ENCODE assay signal across 22 cellular contexts in genomic region chrX:137575596-137576255, GRCh38. TPM values are rescaled to one million over a fixed set of nuclear protein-coding genes. Genes with fewer than 3 reads are reported as not detected.
DNase-seq lines count a peak whose midpoint lies in the region; ATAC-seq, FAIRE-seq and TF ChIP-seq lines count a peak whose summit lies in the region.
"Had no signal": no experiment of that assay in that cellular context is flagged by ENCODE, and none has a peak within 500 bp of the region (broad histone marks: within the 10 kb centered on the region; RNA-seq: fewer than 3 reads in every experiment).

No MANE protein-coding gene starts in this region.

- H3K27me3 Mint-ChIP-seq in nephron progenitor cell (ENCODE audit: low read depth, poor library complexity) = no peaks in the 10 kb centered on the region

- H3K36me3 ChIP-seq in HUES48 (ENCODE audit: control insufficient read depth, insufficient read depth, low read length) (peaks cover 26% of the 10 kb centered on the region), H1 (ENCODE audit: control insufficient read depth in 2 of 4, insufficient read depth in 4 of 4, low read length in 3 of 4) (peaks cover 0 to 27% (median 1%) of the 10 kb centered on the region in 4 experiments; a peak in 4 of 8 replicates)

- H4K20me1 ChIP-seq in H1 (replicated peaks in 1 of 2; ENCODE audit: control insufficient read depth in 1 of 2, insufficient read depth in 2 of 2, low read length in 2 of 2) = no peaks in the 10 kb centered on the region

- peak overlapping the region; percentile 92 for H2BK5ac ChIP-seq in H1 (ENCODE audit: low read depth, low read length)

- no peak overlapping the region for H3K23ac ChIP-seq in H1 (ENCODE audit: insufficient read length)

- CTCF ChIA-PET in H1 (lab: Charles Lee; ENCODE audit: partially characterized antibody) = interaction anchor here (0.7 to 3.2 kb wide), 7 partner anchors 14 to 450 kb away, joined by 3 to 8 read pairs (median 3); no protein-coding TSS in a partner anchor

- H3K9me3 Mint-ChIP-seq in nephron progenitor cell = peaks cover 13% of the 10 kb centered on the region
- H3K9me3 Mint-ChIP-seq: HFFc6 had no signal

- H3K4me3 Mint-ChIP-seq in nephron progenitor cell = peak overlapping the region; percentile 83
- H3K4me3 Mint-ChIP-seq: HFFc6 had no signal

- no peak for ATAC-seq in HG02970 (IDR thresholded peaks at IDR 0.05; ENCODE audit: low FRiP score, unreplicated experiment)
- no peak for ATAC-seq in HG03280 (IDR thresholded peaks at IDR 0.05; ENCODE audit: unreplicated experiment)

- H4K8ac ChIP-seq in H1 (ENCODE audit: extremely low read depth, insufficient read depth, low read length) = no peak overlapping the region

- H2AK5ac ChIP-seq in H1 (ENCODE audit: low read depth, low read length) = no peak overlapping the region

- H3K4ac ChIP-seq in H1 (replicated peaks; ENCODE audit: insufficient read length, low read depth, low read length) = peak overlapping the region; percentile 78

- no peak overlapping the region for H3K27ac Mint-ChIP-seq in nephron progenitor cell
- H3K27ac Mint-ChIP-seq: CD14-positive monocyte, HFFc6 had no signal

- H3K9ac ChIP-seq in HUES48 (ENCODE audit: low read depth, low read length) (peak overlapping the region; percentile 82), H1 (replicated peaks in 1 of 4; ENCODE audit: extremely low read depth in 1 of 4, low read depth in 3 of 4, low read length in 3 of 4) (no peak overlapping the region; a peak in 1 of 7 replicates)
- H3K9ac ChIP-seq: GM23248 had no signal

- 0% methylated on average over 11 of the region's 13 CpGs; no CpG with 5 or more reads in 1 of the 2 experiments for WGBS in H1 (ENCODE audit: extremely low coverage in 1 of 2, insufficient coverage in 1 of 2, insufficient read length in 1 of 2, insufficient replicate concordance in 2 of 2, low coverage in 1 of 2, low lambda C conversion rate in 2 of 2, missing lambda C conversion rate in 1 of 2), 2 experiments

- TF ChIP-seq EP300 in H1 (IDR thresholded peaks at IDR 0.05; ENCODE audit: borderline replicate concordance in 1 of 2, low read depth in 2 of 2, low read length in 2 of 2) = no peak

- DNase-seq in H1 (ENCODE audit: low read depth in 1 of 2, low spot score in 2 of 2) (peak in 1 of 2 experiments; percentile 49), nephron progenitor cell (no peak), T-helper 9 cell (no peak), COLO829 (ENCODE audit: low spot score) (no peak)
- DNase-seq: DMS79 treated with DMSO at 0.1 percent for 48 hours, GDM1, GM23248, HFFc6, MM.1S, NCI-H1092, NCI-H2081, NCI-H2171 treated with DMSO at 0.1 percent for 48 hours, NCI-H446 treated with DMSO at 0.1 percent for 48 hours, Right ventricle myocardium superior had no signal

- H3K14ac ChIP-seq in H1 (ENCODE audit: insufficient read length) = no peak overlapping the region

- peak overlapping the region; percentile 26; the same call in 1 of the 2 replicates for H3K18ac ChIP-seq in H1 (ENCODE audit: extremely low read depth, low read length)

- no peak overlapping the region for H2BK20ac ChIP-seq in H1 (ENCODE audit: low read length)

- TF ChIP-seq RAD21 in H1 (IDR thresholded peaks at IDR 0.05 in 1 of 2, conservative IDR thresholded peaks at IDR 0.05 in 1 of 2; ENCODE audit: low read depth in 2 of 2, low read length in 2 of 2) = no peak

- H2AFZ ChIP-seq in H1 (ENCODE audit: low read length) = no peak overlapping the region
- H2AFZ ChIP-seq: GM23248 had no signal

- POLR2A ChIA-PET in H1 (lab: Charles Lee; ENCODE audit: partially characterized antibody) = interaction anchor here (0.9 to 4.4 kb wide), 10 partner anchors 9 to 271 kb away, joined by 3 to 25 read pairs (median 7); partner anchors contain the start of gene ZIC3

- H3K4me1 ChIP-seq in HUES48 (ENCODE audit: control insufficient read depth, insufficient read depth, low read length) (peaks cover 72% of the 10 kb centered on the region), H1 (replicated peaks in 1 of 4; ENCODE audit: control insufficient read depth in 3 of 4, insufficient read depth in 4 of 4, low read length in 3 of 4) (peaks cover 1 to 24% (median 5%) of the 10 kb centered on the region in 4 experiments; a peak in 6 of 7 replicates)

- peak overlapping the region; percentile 64 to 99 for H3K4me2 ChIP-seq in H1 (ENCODE audit: insufficient read depth in 1 of 2, low read depth in 2 of 2, low read length in 2 of 2)

- TF ChIP-seq CTCF in H1 (IDR thresholded peaks at IDR 0.05; ENCODE audit: control extremely low read depth in 1 of 3, insufficient read depth in 1 of 3, low read depth in 1 of 3, low read length in 3 of 3) (no peak), nephron progenitor cell (IDR thresholded peaks at IDR 0.05) (no peak)

- no peaks in the 10 kb centered on the region for H3K36me3 Mint-ChIP-seq in nephron progenitor cell (ENCODE audit: low read depth)
- H3K36me3 Mint-ChIP-seq: CD14-positive monocyte had no signal

- FAIRE-seq in H1 (lab: Jason Lieb, UNC) = peak; percentile 91
- FAIRE-seq: HTR-8/SVneo, RCC 7860 had no signal

- H3K9me3 ChIP-seq in HUES48 (ENCODE audit: control insufficient read depth, insufficient read depth, low read length) (no peaks in the 10 kb centered on the region), H1 (ENCODE audit: insufficient read depth in 2 of 2, low read depth in 1 of 2, low read length in 1 of 2) (no peaks in the 10 kb centered on the region)

- no peak overlapping the region; the same call in 1 of the 2 replicates for H2BK12ac ChIP-seq in H1 (ENCODE audit: low read depth, low read length)

- peak overlapping the region; percentile 63 for H4K5ac ChIP-seq in H1 (ENCODE audit: insufficient read length, low read depth, low read length)

- H3K27me3 ChIP-seq in HUES48 (ENCODE audit: control insufficient read depth, insufficient read depth, low read length) (no peaks in the 10 kb centered on the region), H1 (replicated peaks in 1 of 4; ENCODE audit: control insufficient read depth in 3 of 4, extremely low read depth in 1 of 4, insufficient read depth in 3 of 4, low read length in 3 of 4) (no peaks in the 10 kb centered on the region)

- H3K79me2 ChIP-seq in H1 (ENCODE audit: control insufficient read depth in 1 of 2, insufficient read depth in 2 of 2, low read length in 2 of 2) = peaks cover 0 to 20% of the 10 kb centered on the region in 2 experiments; a peak in 2 of 4 replicates

- H2BK120ac ChIP-seq in H1 (replicated peaks; ENCODE audit: low read depth, low read length) = peak overlapping the region; percentile 98

- H3K4me1 Mint-ChIP-seq in nephron progenitor cell = peaks cover 65% of the 10 kb centered on the region
- H3K4me1 Mint-ChIP-seq: CD14-positive monocyte had no signal

- TF ChIP-seq POLR2A in H1 (IDR thresholded peaks at IDR 0.05; ENCODE audit: control extremely low read depth in 1 of 2, low read depth in 2 of 2, low read length in 2 of 2) = no peak

- no peak overlapping the region for H3K56ac ChIP-seq in H1 (replicated peaks; ENCODE audit: insufficient read length, low read depth, low read length)

- no peaks in the 10 kb centered on the region for H3K79me1 ChIP-seq in H1 (ENCODE audit: low read depth, low read length)

- no peaks in the 10 kb centered on the region for H3K23me2 ChIP-seq in H1 (ENCODE audit: low read depth, low read length)

- H3K27ac ChIP-seq in HUES48 (ENCODE audit: low read depth, low read length) = peak overlapping the region; percentile 96
- peak overlapping the region; percentile 79; the same call in 1 of the 2 replicates for H3K27ac ChIP-seq in H1 (ENCODE audit: low read depth, low read length)
- H3K27ac ChIP-seq: GM23248, SK-N-MC had no signal

- no peak overlapping the region for H2BK15ac ChIP-seq in H1 (ENCODE audit: low read length)

- H4K91ac ChIP-seq in H1 (replicated peaks; ENCODE audit: insufficient read length, low read length) = no peak overlapping the region

- H3K4me3 ChIP-seq in HUES48 (ENCODE audit: low read depth, low read length) (peak overlapping the region; percentile 58), H1 (ENCODE audit: extremely low read depth in 1 of 4, insufficient read depth in 2 of 4, low read depth in 3 of 4, low read length in 4 of 4) (peak overlapping the region; percentile 0 to 93 (median 28); a peak in 5 of 8 replicates)
- H3K4me3 ChIP-seq: GM23248, SK-N-MC had no signal

TF ChIP-seq in H1, 55 proteins besides CTCF, POLR2A, EP300 and RAD21 (continues in another document):
- TF ChIP-seq SP4 (IDR thresholded peaks at IDR 0.05; ENCODE audit: low read length) (no peak), TAF7 (optimal IDR thresholded peaks at IDR 0.05; ENCODE audit: borderline replicate concordance, low read depth, low read length) (no peak), RNF2 (IDR thresholded peaks at IDR 0.05; ENCODE audit: borderline replicate concordance, low read depth, low read length, missing control alignments, poor library complexity, severe bottlenecking) (no peak), E2F6 (IDR thresholded peaks at IDR 0.05) (no peak), HDAC2 (IDR thresholded peaks at IDR 0.05; ENCODE audit: borderline replicate concordance in 1 of 2, low read depth in 2 of 2, low read length in 2 of 2) (no peak), EGR1 (IDR thresholded peaks at IDR 0.05; ENCODE audit: borderline replicate concordance, low read depth, low read length) (no peak), ATF3 (IDR thresholded peaks at IDR 0.05; ENCODE audit: insufficient read depth, low read depth, low read length) (no peak), SIRT6 (IDR thresholded peaks at IDR 0.05; ENCODE audit: low read length) (no peak), TBP (IDR thresholded peaks at IDR 0.05; ENCODE audit: low read depth, low read length) (no peak), POLR2AphosphoS5 (IDR thresholded peaks at IDR 0.05; ENCODE audit: low read depth, low read length) (no peak), JUN (IDR thresholded peaks at IDR 0.05; ENCODE audit: low read depth, low read length) (no peak)

RNA-seq across cellular contexts. Expression of gene ZIC3, which starts 9.8 kb away (rescaled TPM):
- total RNA-seq in H1 (2021; fragmentation: NEBNext Ultra II Directional; extraction: Animal tissue kit (Norgen Biotek cat#: 25700)) = 73.1 and 79.2 TPM in 2 replicates
- polyA plus RNA-seq in H1 (2011; rRNA removed) = 53.7 and 79.8 TPM in 2 replicates
- polyA plus RNA-seq in H1 (2011; cell fraction: cytosol; rRNA removed) = 68.4 TPM
- 190 TPM for polyA plus RNA-seq in H1 (2011; cell fraction: nucleus; rRNA removed)
- polyA plus RNA-seq in H1 (2012, experiment 1 of 2) = 65.0 to 85.6 TPM (median 70.5 TPM) in 4 replicates
- 33.6 TPM for polyA plus RNA-seq in H1 (2012, experiment 2 of 2)
- polyA plus RNA-seq in H1 (2013, experiment 1 of 2) = 60.3 TPM
- 54.6 TPM for polyA plus RNA-seq in H1 (2013, experiment 2 of 2)
- polyA minus RNA-seq in H1 (2011; rRNA and poly(A)+ RNA removed) = 56.3 and 108 TPM in 2 replicates
- polyA minus RNA-seq in H1 (2011; cell fraction: cytosol; rRNA and poly(A)+ RNA removed) = 66.3 TPM
- 67.0 TPM for polyA minus RNA-seq in H1 (2011; cell fraction: nucleus; rRNA and poly(A)+ RNA removed)
- total RNA-seq: GM23248, HFFc6, LHCN-M2, Right ventricle myocardium superior had no signal
- polyA plus RNA-seq: CD14-positive monocyte, GM23248 had no signal
